Comparison of ENCODE assay signal across 10 cellular contexts in genomic region chr1:203686091-203686632, GRCh38. TPM values are rescaled to one million over a fixed set of nuclear protein-coding genes. Genes with fewer than 3 reads are reported as not detected.
DNase-seq lines count a peak whose midpoint lies in the region; ATAC-seq and TF ChIP-seq lines count a peak whose summit lies in the region.
"Had no signal": no experiment of that assay in that cellular context is flagged by ENCODE, and none has a peak within 500 bp of the region (broad histone marks: within the 10 kb centered on the region; RNA-seq: fewer than 3 reads in every experiment).

No MANE protein-coding gene starts in this region.

- H3K36me3 ChIP-seq in gastroesophageal sphincter, result peaks cover 2 to 18% of the 10 kb centered on the region in 2 donors
- peaks cover 4 to 40% (median 13%) of the 10 kb centered on the region in 4 donors for H3K36me3 ChIP-seq in sigmoid colon

- intact Hi-C loops in sigmoid colon (cut with DNase I), result no loop called here

- H3K27ac ChIP-seq in gastroesophageal sphincter (peak overlapping the region; percentile 64 to 83 (median 78)), sigmoid colon (peak overlapping the region; percentile 70 to 98 (median 82))
- H3K27ac ChIP-seq: epithelial cell of prostate had no signal

- ATAC-seq in gastroesophageal sphincter (no peak), HG03095 (IDR thresholded peaks at IDR 0.05; ENCODE audit: unreplicated experiment) (no peak)

- TF ChIP-seq POLR2A in gastroesophageal sphincter (IDR thresholded peaks at IDR 0.05) (no peak), sigmoid colon (IDR thresholded peaks at IDR 0.05) (no peak)

- peak; percentile 37 for DNase-seq in H4 (ENCODE audit: low spot score)
- peak; percentile 23 for DNase-seq in NCI-H748 (lab: John Stamatoyannopoulos, UW; ENCODE audit: unreplicated experiment)
- DNase-seq in sigmoid colon, result no peak
- DNase-seq in GM19238 (ENCODE audit: insufficient read length, low spot score), result no peak
- DNase-seq in NK-92 treated with Interleukin-12 subunit alpha and Interleukin-12 subunit beta, amount 100 ng/mL, for 24 hours (lab: John Stamatoyannopoulos, UW), result no peak
- no peak for DNase-seq in GF-D8 (lab: John Stamatoyannopoulos, UW)
- DNase-seq: RPMI8226 had no signal

- WGBS in gastroesophageal sphincter (ENCODE audit: low coverage in 1 of 2), 2 donors, result 0 to 9% methylated on average over 2 to 3 of the region's 3 CpGs
- 14 to 51% methylated on average over 3 of the region's 3 CpGs for WGBS in sigmoid colon, 2 donors

- TF ChIP-seq EP300 in gastroesophageal sphincter (IDR thresholded peaks at IDR 0.05), result no peak
- TF ChIP-seq EP300 in sigmoid colon (IDR thresholded peaks at IDR 0.05), result no peak

- H3K9me3 ChIP-seq in gastroesophageal sphincter (no peaks in the 10 kb centered on the region), sigmoid colon (no peaks in the 10 kb centered on the region)

- H3K27me3 ChIP-seq in gastroesophageal sphincter, result no peaks in the 10 kb centered on the region
- no peaks in the 10 kb centered on the region for H3K27me3 ChIP-seq in sigmoid colon

- H3K4me3 ChIP-seq in gastroesophageal sphincter, result peak overlapping the region in 1 of 2 donors; percentile 7
- H3K4me3 ChIP-seq in sigmoid colon, result no peak overlapping the region

- H3K4me1 ChIP-seq in gastroesophageal sphincter (peaks cover 21 to 94% (median 30%) of the 10 kb centered on the region in 3 donors), sigmoid colon (peaks cover 0 to 93% (median 76%) of the 10 kb centered on the region in 4 donors)

- no peak for TF ChIP-seq CTCF in gastroesophageal sphincter (IDR thresholded peaks at IDR 0.05)
- no peak for TF ChIP-seq CTCF in sigmoid colon (IDR thresholded peaks at IDR 0.05)

RNA-seq across cellular contexts. Expression of gene ATP2B4, which starts 59.5 kb away (rescaled TPM):
- 11.8 and 17.6 TPM in 2 replicates for total RNA-seq in H4 (2014; rRNA removed; shearing (Covaris generic))
- 100 to 1,000 TPM; 211 to 454 (median 257) TPM for total RNA-seq in gastroesophageal sphincter
- 100 to 1,000 TPM; 229 to 595 (median 347) TPM for total RNA-seq in sigmoid colon
- 10 to 100 TPM in 1 of 3 donors, 1 to 10 TPM in 2; 1.6 to 34.5 (median 4.2) TPM for polyA plus RNA-seq in sigmoid colon

Comparison
In these comparisons a context has a peak if more than half of its experiments do, and no peak if none do; other contexts are left out.
1. DNase-seq: peak in H4 (single experiment) and NCI-H748 (single experiment); none in sigmoid colon (single experiment), GM19238 (single experiment), NK-92 treated with Interleukin-12 subunit alpha and Interleukin-12 subunit beta, amount 100 ng/mL, for 24 hours (single experiment) and GF-D8 (single experiment).
2. RNA of gene ATP2B4, which starts 59.5 kb away (total RNA-seq): 229 to 595 TPM in sigmoid colon and 211 to 454 TPM in gastroesophageal sphincter; 11.8 to 17.6 TPM in H4; every median in the first group is over 10 times any median in the second.